8 cellular contexts compared by ENCODE assay signal in the genomic region with DNA sequence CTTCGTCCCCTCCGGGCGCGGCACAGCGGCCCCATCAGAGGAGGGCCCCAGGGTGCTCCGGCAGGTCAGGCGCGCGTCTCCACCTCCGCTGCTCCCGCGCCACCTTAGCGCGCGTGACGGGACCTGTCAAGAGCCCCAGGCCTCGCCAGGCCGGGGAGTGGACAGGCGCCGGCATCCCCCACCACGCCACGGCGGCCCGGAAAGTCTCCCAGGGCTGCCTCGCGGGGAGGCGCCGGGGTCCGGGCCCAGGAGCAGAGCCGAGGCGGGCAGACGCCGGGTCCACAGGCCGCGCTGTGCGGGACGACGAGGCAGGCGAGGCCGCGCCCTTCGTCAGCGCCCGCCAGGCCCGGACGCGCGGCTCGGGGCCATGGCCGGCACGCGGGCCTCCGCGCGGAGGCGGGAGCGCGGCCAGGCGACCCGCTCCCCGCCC. TPM values are rescaled to one million over a fixed set of nuclear protein-coding genes. Genes with fewer than 3 reads are reported as not detected.
DNase-seq lines count a peak whose midpoint lies in the region; ATAC-seq and TF ChIP-seq lines count a peak whose summit lies in the region.

No MANE protein-coding gene starts in this region.

- H3K4me3 ChIP-seq in cardiac fibroblast (replicated peaks in 1 of 2; ENCODE audit: low read depth in 2 of 2, low read length in 2 of 2): peak overlapping the region; percentile 68 to 78

- no peak for TF ChIP-seq CTCF in cardiac fibroblast (IDR thresholded peaks at IDR 0.05; ENCODE audit: low read depth, low read length)

- intact Hi-C loops in left colon (cut with DNase I, micrococcal nuclease): no loop called here

- DNase-seq in AG08395 (ENCODE audit: low spot score) (peak; percentile 38), GM19238 (ENCODE audit: insufficient read length, low spot score) (peak; percentile 37), T-helper 22 cell (ENCODE audit: low read depth) (peak; percentile 5), cardiac fibroblast (ENCODE audit: low read depth in 2 of 2) (peak; percentile 23 to 40), left colon (peak; percentile 37 to 66), NCI-H2107 (lab: John Stamatoyannopoulos, UW) (no peak)
- peak; percentile 38 for DNase-seq in stimulated activated CD4-positive, alpha-beta T cell treated with anti-CD3 and anti-CD28 coated beads, Interleukin-4, amount 100 ng/mL, for 1 hour

- peak; percentile 28 for ATAC-seq in HG03280 (IDR thresholded peaks at IDR 0.05; ENCODE audit: unreplicated experiment)
- peak; percentile 43 for ATAC-seq in left colon

RNA-seq across cellular contexts. Expression of a gene that starts 0.5 kb away (rescaled TPM):
- total RNA-seq in left colon: 10 to 100 TPM; 49.0 to 77.3 TPM
